In genomic region chr1:151721788-151722510, GRCh38 we compare ENCODE assay signal across 8 cellular contexts.
DNase-seq lines count a peak whose midpoint lies in the region; ATAC-seq and TF ChIP-seq lines count a peak whose summit lies in the region.

No MANE protein-coding gene starts in this region.

- H3K4me3 ChIP-seq in SK-N-MC (peak overlapping the region; percentile 55), foreskin fibroblast (ENCODE audit: low read depth in 1 of 2, low read length in 2 of 2) (peak overlapping the region; percentile 50 to 61), skeletal muscle cell (ENCODE audit: low read depth, low read length) (peak overlapping the region; percentile 56)

- ATAC-seq in GM21381 (IDR thresholded peaks at IDR 0.05; ENCODE audit: unreplicated experiment): no peak

- DNase-seq in GM20000 (ENCODE audit: low spot score) (peak; percentile 5), SK-N-MC (ENCODE audit: low read depth, low spot score) (no peak), foreskin fibroblast (peak in 1 of 2 donors; percentile 41), skeletal muscle cell (ENCODE audit: low read depth) (no peak), globus pallidus (ENCODE audit: low spot score) (no peak), RPMI8226 (no peak)
- no peak for DNase-seq in stimulated activated CD4-positive, alpha-beta T cell treated with anti-CD3 and anti-CD28 coated beads, Interleukin-15, amount 100 ng/mL, for 24 hours

- H3K36me3 ChIP-seq in SK-N-MC (ENCODE audit: insufficient read depth, low read length): no peaks in the 10 kb centered on the region

- TF ChIP-seq CTCF in GM20000 (IDR thresholded peaks at IDR 0.05; ENCODE audit: extremely low read depth, missing control alignments): no peak
- no peak for TF ChIP-seq CTCF in foreskin fibroblast (IDR thresholded peaks at IDR 0.05; ENCODE audit: low read depth, low read length)

- H3K9me3 ChIP-seq in SK-N-MC (ENCODE audit: low read depth, low read length): no peaks in the 10 kb centered on the region

- no peak overlapping the region for H3K27ac ChIP-seq in SK-N-MC

- no peak overlapping the region for H3K9ac ChIP-seq in SK-N-MC (ENCODE audit: insufficient read length)
